3 cellular contexts compared by ENCODE assay signal in genomic region chr18:70227438-70227837, GRCh38.
TF ChIP-seq lines count a peak whose summit lies in the region.

No MANE protein-coding gene starts in this region.

TF ChIP-seq in HepG2, 621 proteins besides CTCF, POLR2A, EP300 and RAD21:
- TF ChIP-seq ZNF280D (CRISPR knock-in tag; IDR thresholded peaks at IDR 0.05) (peak; percentile 74; the same call in 1 of the 2 replicates), ZKSCAN5 (CRISPR knock-in tag; IDR thresholded peaks at IDR 0.05) (no peak), KDM5A (IDR thresholded peaks at IDR 0.05; ENCODE audit: borderline replicate concordance, low read length) (peak; percentile 82)
- TF ChIP-seq, protein P1, sequence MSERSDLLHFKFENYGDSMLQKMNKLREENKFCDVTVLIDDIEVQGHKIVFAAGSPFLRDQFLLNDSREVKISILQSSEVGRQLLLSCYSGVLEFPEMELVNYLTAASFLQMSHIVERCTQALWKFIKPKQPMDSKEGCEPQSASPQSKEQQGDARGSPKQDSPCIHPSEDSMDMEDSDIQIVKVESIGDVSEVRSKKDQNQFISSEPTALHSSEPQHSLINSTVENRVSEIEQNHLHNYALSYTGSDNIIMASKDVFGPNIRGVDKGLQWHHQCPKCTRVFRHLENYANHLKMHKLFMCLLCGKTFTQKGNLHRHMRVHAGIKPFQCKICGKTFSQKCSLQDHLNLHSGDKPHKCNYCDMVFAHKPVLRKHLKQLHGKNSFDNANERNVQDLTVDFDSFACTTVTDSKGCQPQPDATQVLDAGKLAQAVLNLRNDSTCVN (CRISPR knock-in tag; IDR thresholded peaks at IDR 0.05; ENCODE audit: borderline replicate concordance): no peak
TF ChIP-seq in HepG2: peak in this region for 2.

TF ChIP-seq in HEK293, 187 proteins besides CTCF, POLR2A, EP300 and RAD21:
- TF ChIP-seq BCL11A (tag by site-specific recombination; IDR thresholded peaks at IDR 0.05; ENCODE audit: low read depth): no peak
- TF ChIP-seq TRIM28 (IDR thresholded peaks at IDR 0.05; ENCODE audit: borderline replicate concordance, low read length): peak; percentile 97; the same call in 1 of the 2 replicates
- no peak for TF ChIP-seq ZNF280D (tag by site-specific recombination; IDR thresholded peaks at IDR 0.05)
- TF ChIP-seq SETDB1 (IDR thresholded peaks at IDR 0.05; ENCODE audit: insufficient read length, low read length): peak; percentile 93
- no peak for TF ChIP-seq ZNF239 (tag by site-specific recombination; IDR thresholded peaks at IDR 0.05)
- TF ChIP-seq ZFP3 (tag by site-specific recombination; IDR thresholded peaks at IDR 0.05; ENCODE audit: low read depth): no peak
TF ChIP-seq in HEK293: peak in this region for 2.

TF ChIP-seq in GM12878, 131 proteins besides CTCF, POLR2A, EP300 and RAD21:
- TF ChIP-seq NFXL1 (IDR thresholded peaks at IDR 0.05; ENCODE audit: borderline replicate concordance) (0 out of 2 replicates have a peak, but pooled peaks have one; percentile 60), CBX5 (IDR thresholded peaks at IDR 0.05; ENCODE audit: low read depth) (peak; percentile 73; the same call in 1 of the 2 replicates), IRF4 (IDR thresholded peaks at IDR 0.05; ENCODE audit: low read depth, low read length) (no peak)
TF ChIP-seq in GM12878: peak in this region for 2.
